In genomic region chr9:33350310-33350709, GRCh38 we compare ENCODE assay signal across 11 cellular contexts. TPM values are rescaled to one million over a fixed set of nuclear protein-coding genes. Genes with fewer than 3 reads are reported as not detected.
DNase-seq lines count a peak whose midpoint lies in the region; ATAC-seq and TF ChIP-seq lines count a peak whose summit lies in the region.
"Had no signal": no experiment of that assay in that cellular context is flagged by ENCODE, and none has a peak within 500 bp of the region (broad histone marks: within the 10 kb centered on the region; RNA-seq: fewer than 3 reads in every experiment).

No MANE protein-coding gene starts in this region.

- no peak overlapping the region for H3K4me3 Mint-ChIP-seq in activated T-helper 17 cell treated with anti-CD3 and anti-CD28 coated beads, Interleukin-2, amount 50 U/mL, for 72 hours

- ATAC-seq in activated T-helper 17 cell treated with anti-CD3 and anti-CD28 coated beads, Interleukin-2, amount 50 U/mL, for 72 hours (replicated peaks) = peak; percentile 42
- ATAC-seq in heart right ventricle = peak in 6 of 8 donors; percentile 27 to 81 (median 54)
- ATAC-seq in HG03469 (IDR thresholded peaks at IDR 0.05; ENCODE audit: unreplicated experiment) = no peak

- H3K9me3 Mint-ChIP-seq in activated T-helper 17 cell treated with anti-CD3 and anti-CD28 coated beads, Interleukin-2, amount 50 U/mL, for 72 hours = no peaks in the 10 kb centered on the region

- H3K36me3 ChIP-seq in heart right ventricle (peaks cover 0 to 92% (median 35%) of the 10 kb centered on the region in 9 donors), skeletal muscle tissue (ENCODE audit: control insufficient read depth in 3 of 3, insufficient read depth in 3 of 3, low read length in 3 of 3) (peaks cover 30 to 66% (median 51%) of the 10 kb centered on the region in 3 donors), adrenal gland (replicated peaks in 1 of 2) (peaks cover 0 to 37% of the 10 kb centered on the region in 2 donors)

- H3K9me3 ChIP-seq in heart right ventricle = no peaks in the 10 kb centered on the region
- no peaks in the 10 kb centered on the region for H3K9me3 ChIP-seq in skeletal muscle tissue (ENCODE audit: control insufficient read depth in 3 of 3, low read length in 3 of 3)
- no peaks in the 10 kb centered on the region for H3K9me3 ChIP-seq in adrenal gland (replicated peaks in 1 of 3)
- H3K9me3 ChIP-seq: HAP-1, spleen had no signal

- DNase-seq in GM04503 (ENCODE audit: low read depth) (peak; percentile 78), heart right ventricle (no peak), adrenal gland (no peak), occipital lobe (lab: John Stamatoyannopoulos, UW) (no peak), erythroblast (lab: John Stamatoyannopoulos, UW) (no peak)
- DNase-seq: spleen had no signal

- H3K9ac ChIP-seq in skeletal muscle tissue (ENCODE audit: low read depth in 1 of 3, low read length in 3 of 3) = no peak overlapping the region

- H3K4me1 Mint-ChIP-seq in activated T-helper 17 cell treated with anti-CD3 and anti-CD28 coated beads, Interleukin-2, amount 50 U/mL, for 72 hours = peaks cover 11% of the 10 kb centered on the region

- TF ChIP-seq POLR2A in adrenal gland (IDR thresholded peaks at IDR 0.05) = no peak
- no peak for TF ChIP-seq POLR2A in erythroblast (IDR thresholded peaks at IDR 0.05; ENCODE audit: low read length)

- intact Hi-C loops in heart right ventricle (cut with DNase I) (loop anchor here in 1 of 10 donors (5.0 kb wide), 1 partner anchor 53 kb away; no protein-coding TSS in a partner anchor), adrenal gland (cut with DNase I) (no loop called here)

- no peak overlapping the region for H3K4me3 ChIP-seq in heart right ventricle
- no peak overlapping the region for H3K4me3 ChIP-seq in skeletal muscle tissue (ENCODE audit: low read length in 3 of 3)
- no peak overlapping the region for H3K4me3 ChIP-seq in adrenal gland
- H3K4me3 ChIP-seq: HAP-1, spleen had no signal

- 55 to 75% methylated on average over 2 of the region's 2 CpGs for WGBS in heart right ventricle, 2 donors
- 64 to 77% (median 73%) methylated on average over 2 of the region's 2 CpGs for WGBS in adrenal gland, 4 donors

- H3K36me3 Mint-ChIP-seq in activated T-helper 17 cell treated with anti-CD3 and anti-CD28 coated beads, Interleukin-2, amount 50 U/mL, for 72 hours (ENCODE audit: low read depth) = peaks cover 86% of the 10 kb centered on the region

- H3K27me3 Mint-ChIP-seq in activated T-helper 17 cell treated with anti-CD3 and anti-CD28 coated beads, Interleukin-2, amount 50 U/mL, for 72 hours = no peaks in the 10 kb centered on the region

- no peak for TF ChIP-seq CTCF in heart right ventricle (IDR thresholded peaks at IDR 0.05)
- no peak for TF ChIP-seq CTCF in adrenal gland (IDR thresholded peaks at IDR 0.05)

- peaks cover 0 to 34% (median 13%) of the 10 kb centered on the region in 9 donors for H3K4me1 ChIP-seq in heart right ventricle
- peaks cover 0 to 4% (median 3%) of the 10 kb centered on the region in 3 donors for H3K4me1 ChIP-seq in skeletal muscle tissue (ENCODE audit: control insufficient read depth in 3 of 3, insufficient read depth in 3 of 3, low read length in 3 of 3)
- peaks cover 21 to 22% of the 10 kb centered on the region in 2 donors for H3K4me1 ChIP-seq in adrenal gland (replicated peaks in 1 of 2)
- H3K4me1 ChIP-seq: HAP-1 had no signal

- peak overlapping the region; percentile 44 for H3K27ac Mint-ChIP-seq in activated T-helper 17 cell treated with anti-CD3 and anti-CD28 coated beads, Interleukin-2, amount 50 U/mL, for 72 hours

- H3K27me3 ChIP-seq in heart right ventricle = no peaks in the 10 kb centered on the region
- H3K27me3 ChIP-seq in skeletal muscle tissue (ENCODE audit: control insufficient read depth in 3 of 3, insufficient read depth in 3 of 3, low read length in 3 of 3) = no peaks in the 10 kb centered on the region
- no peaks in the 10 kb centered on the region for H3K27me3 ChIP-seq in adrenal gland
- H3K27me3 ChIP-seq: spleen had no signal

- H3K27ac ChIP-seq in heart right ventricle (peak overlapping the region in 6 of 10 donors; percentile 34 to 56 (median 42)), skeletal muscle tissue (ENCODE audit: low read depth, low read length) (peak overlapping the region; percentile 29), adrenal gland (peak overlapping the region in 2 of 5 donors; percentile 1 to 35)
- H3K27ac ChIP-seq: spleen had no signal

RNA-seq across cellular contexts. Expression of gene AQP7, which starts 52.1 kb away (rescaled TPM):
- total RNA-seq in activated T-helper 17 cell treated with anti-CD3 and anti-CD28 coated beads, Interleukin-2, amount 50 U/mL, for 72 hours = under 1 TPM; 0.42 to 0.45 TPM
- 100 to 1,000 TPM in 9 of 10 donors, 10 to 100 TPM in 1; 80.2 to 250 (median 133) TPM for total RNA-seq in heart right ventricle
- 100 to 1,000 TPM in 1 of 2 donors, 10 to 100 TPM in 1; 28.2 to 255 TPM for polyA plus RNA-seq in heart right ventricle
- total RNA-seq in skeletal muscle tissue = 6.3 TPM
- 1 to 10 TPM in 5 of 8 donors, under 1 TPM in 1, not detected in 2; 0.99 to 4.5 (median 2.4) TPM for total RNA-seq in adrenal gland
- 10 to 100 TPM in 1 of 3 donors, 1 to 10 TPM in 1, under 1 TPM in 1; 0.51 to 32.5 (median 3.5) TPM for polyA plus RNA-seq in adrenal gland
- total RNA-seq in occipital lobe = not detected
- total RNA-seq: SK-MEL-5 had no signal

RNA-seq across cellular contexts. Expression of gene NFX1, which starts 60.0 kb away (rescaled TPM):
- 10 to 100 TPM; 32.0 to 56.5 TPM for total RNA-seq in activated T-helper 17 cell treated with anti-CD3 and anti-CD28 coated beads, Interleukin-2, amount 50 U/mL, for 72 hours
- total RNA-seq in heart right ventricle = 10 to 100 TPM; 27.9 to 44.1 (median 34.5) TPM
- polyA plus RNA-seq in heart right ventricle = 10 to 100 TPM; 14.5 to 15.1 TPM
- total RNA-seq in skeletal muscle tissue = 15.1 TPM
- total RNA-seq in adrenal gland = 10 to 100 TPM; 20.8 to 44.4 (median 32.2) TPM
- polyA plus RNA-seq in adrenal gland = 10 to 100 TPM; 17.5 to 41.1 (median 20.5) TPM
- 18.7 TPM for total RNA-seq in occipital lobe

Comparison
In these comparisons a context has a peak if more than half of its experiments do, and no peak if none do; other contexts are left out.
1. RNA of gene AQP7, which starts 52.1 kb away (total RNA-seq): 80.2 to 250 TPM in heart right ventricle; 6.3 TPM in skeletal muscle tissue (single experiment), 0.99 to 4.5 TPM in adrenal gland, 0.42 to 0.45 TPM in activated T-helper 17 cell treated with anti-CD3 and anti-CD28 coated beads, Interleukin-2, amount 50 U/mL, for 72 hours and not detected in occipital lobe (single experiment); every median in the first group is over 10 times any median in the second.